ENCODE assay signal across 23 cellular contexts in the genomic region with DNA sequence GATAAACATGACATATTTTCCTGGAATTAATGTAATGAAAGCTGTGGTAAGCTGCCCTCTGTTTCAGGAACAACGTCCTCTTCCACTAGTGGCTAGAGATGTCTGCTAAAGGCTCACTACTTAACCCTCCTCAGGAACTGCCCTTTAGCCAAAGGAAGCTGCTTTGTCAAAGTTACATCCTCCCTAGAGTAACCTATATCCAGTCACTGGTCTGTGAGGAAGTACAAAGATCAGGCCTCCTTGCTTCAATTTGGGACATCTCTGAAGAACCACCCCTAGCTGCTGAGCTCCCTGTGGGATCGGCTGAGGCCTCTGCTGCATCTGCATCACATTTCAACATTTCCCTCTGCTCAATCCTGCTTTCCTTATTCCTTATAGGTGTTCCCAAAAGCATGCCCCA.
DNase-seq lines count a peak whose midpoint lies in the region; ATAC-seq and TF ChIP-seq lines count a peak whose summit lies in the region.
"Had no signal": no experiment of that assay in that cellular context is flagged by ENCODE, and none has a peak within 500 bp of the region (broad histone marks: within the 10 kb centered on the region; RNA-seq: fewer than 3 reads in every experiment).

No MANE protein-coding gene starts in this region.

- no peak overlapping the region for H2AFZ ChIP-seq in osteoblast (ENCODE audit: low read length)

- H3K9me3 Mint-ChIP-seq in endothelial cell (ENCODE audit: unreplicated experiment) = no peaks in the 10 kb centered on the region
- H3K9me3 Mint-ChIP-seq: activated T-cell treated with anti-CD3 and anti-CD28 coated beads, Interleukin-2, amount 50 U/mL, for 24 hours had no signal

- H3K36me3 Mint-ChIP-seq in endothelial cell (ENCODE audit: low read depth, unreplicated experiment) = peaks cover 13% of the 10 kb centered on the region
- H3K36me3 Mint-ChIP-seq: memory B cell, naive B cell had no signal

- H3K27ac ChIP-seq in osteoblast (ENCODE audit: low read depth, low read length) = peak overlapping the region; percentile 17
- H3K27ac ChIP-seq: foreskin keratinocyte, ovary, sigmoid colon had no signal

- no peak overlapping the region for H3K4me3 Mint-ChIP-seq in endothelial cell (ENCODE audit: unreplicated experiment)
- H3K4me3 Mint-ChIP-seq: activated T-cell treated with anti-CD3 and anti-CD28 coated beads, Interleukin-2, amount 50 U/mL, for 24 hours; memory B cell; naive B cell had no signal

- no peaks in the 10 kb centered on the region for H3K9me3 ChIP-seq in osteoblast (ENCODE audit: low read depth, low read length)
- H3K9me3 ChIP-seq: ovary, sigmoid colon had no signal

- H3K4me3 ChIP-seq in osteoblast (ENCODE audit: insufficient read depth, low read length) = no peak overlapping the region
- H3K4me3 ChIP-seq: ovary, sigmoid colon had no signal

- ATAC-seq in GM19463 (IDR thresholded peaks at IDR 0.05; ENCODE audit: unreplicated experiment) (no peak), GM21526 (IDR thresholded peaks at IDR 0.05; ENCODE audit: low FRiP score, unreplicated experiment) (no peak)
- ATAC-seq: foreskin keratinocyte, SK-N-SH treated with all-trans-retinoic acid at 6 μM for 48 hours had no signal

- peaks cover 1% of the 10 kb centered on the region for H3K27me3 Mint-ChIP-seq in endothelial cell (ENCODE audit: unreplicated experiment)
- H3K27me3 Mint-ChIP-seq: activated T-cell treated with anti-CD3 and anti-CD28 coated beads, Interleukin-2, amount 50 U/mL, for 24 hours had no signal

- H3K4me1 Mint-ChIP-seq in endothelial cell (ENCODE audit: unreplicated experiment) = peaks cover 17% of the 10 kb centered on the region
- H3K4me1 Mint-ChIP-seq: memory B cell, naive B cell had no signal

- no peaks in the 10 kb centered on the region for H3K27me3 ChIP-seq in osteoblast (ENCODE audit: insufficient read depth, low read length)
- H3K27me3 ChIP-seq: foreskin keratinocyte, ovary, sigmoid colon had no signal

- no peaks in the 10 kb centered on the region for H4K20me1 ChIP-seq in osteoblast (ENCODE audit: insufficient read depth, low read length)

- H3K4me1 ChIP-seq in osteoblast (ENCODE audit: insufficient read depth, low read length) = peaks cover 16% of the 10 kb centered on the region

- H3K27ac Mint-ChIP-seq in endothelial cell (ENCODE audit: unreplicated experiment) = peak overlapping the region; percentile 91
- H3K27ac Mint-ChIP-seq: activated T-cell treated with anti-CD3 and anti-CD28 coated beads, Interleukin-2, amount 50 U/mL, for 24 hours; memory B cell had no signal

- DNase-seq in SIG-M5 treated with dmso at 0.1 percent for 504 hours (lab: John Stamatoyannopoulos, UW; ENCODE audit: unreplicated experiment) = peak; percentile 7
- no peak for DNase-seq in SIG-M5 (lab: John Stamatoyannopoulos, UW)
- peak; percentile 32 for DNase-seq in SKM-1 treated with dmso at 0.1 percent for 144 hours (lab: John Stamatoyannopoulos, UW; ENCODE audit: unreplicated experiment)
- no peak for DNase-seq in endothelial cell (ENCODE audit: low spot score)
- no peak for DNase-seq in osteoblast (ENCODE audit: insufficient read length, low spot score, missing footprints)
- no peak for DNase-seq in retina
- DNase-seq: activated CD4-positive, alpha-beta T cell treated with anti-CD3 and anti-CD28 coated beads for 1 hour; activated CD8-positive, alpha-beta memory T cell treated with anti-CD3 and anti-CD28 coated beads for 24 hours; activated naive CD4-positive, alpha-beta T cell; activated T-cell treated with anti-CD3 and anti-CD28 coated beads, Interleukin-2, amount 50 U/mL, for 24 hours; foreskin keratinocyte; naive B cell; NCI-H1417; NCI-H2081 treated with DMSO at 0.1 percent for 48 hours; NCI-H510A treated with DMSO at 0.1 percent for 48 hours; NK-92 treated with Interleukin-12 subunit alpha and Interleukin-12 subunit beta, amount 100 ng/mL, for 24 hours; ovary; sigmoid colon; stimulated activated CD4-positive, alpha-beta T cell treated with anti-CD3 and anti-CD28 coated beads, Interleukin-15, amount 100 ng/mL, for 24 hours had no signal

- peak overlapping the region; percentile 47 for H3K4me2 ChIP-seq in osteoblast (ENCODE audit: insufficient read depth, low read length)

- H3K79me2 ChIP-seq in osteoblast (ENCODE audit: insufficient read depth, low read length) = peaks cover 42% of the 10 kb centered on the region

- no peak for TF ChIP-seq CTCF in endothelial cell (IDR thresholded peaks at IDR 0.05; ENCODE audit: unreplicated experiment)
- TF ChIP-seq CTCF in osteoblast (IDR thresholded peaks at IDR 0.05; ENCODE audit: extremely low read depth, low read depth, low read length) = no peak

- H3K36me3 ChIP-seq in osteoblast (ENCODE audit: insufficient read depth, low read length) = no peaks in the 10 kb centered on the region
- H3K36me3 ChIP-seq: ovary had no signal

Comparison
In these comparisons a context has a peak if more than half of its experiments do, and no peak if none do; other contexts are left out.
1. DNase-seq: peak in SIG-M5 treated with dmso at 0.1 percent for 504 hours (single experiment) and SKM-1 treated with dmso at 0.1 percent for 144 hours (single experiment); none in SIG-M5 (single experiment), endothelial cell (single experiment), osteoblast (single experiment) and retina (single experiment).